In genomic region chr14:54353694-54354093, GRCh38 we compare ENCODE assay signal across 19 cellular contexts.
"Had no signal": no experiment of that assay in that cellular context is flagged by ENCODE, and none has a peak within 500 bp of the region (broad histone marks: within the 10 kb centered on the region; RNA-seq: fewer than 3 reads in every experiment).

No MANE protein-coding gene starts in this region.

- H3K27ac ChIP-seq: cardiac muscle cell, esophagus squamous epithelium, lower lobe of right lung, psoas muscle, thoracic aorta, upper lobe of right lung had no signal

- H3K36me3 Mint-ChIP-seq: activated CD4-positive, alpha-beta memory T cell treated with anti-CD3 and anti-CD28 coated beads for 36 hours; activated naive CD8-positive, alpha-beta T cell treated with anti-CD3 and anti-CD28 coated beads for 36 hours; stimulated activated memory B cell treated with anti-CD40 and anti-IgM and Interleukin-4, amounts not matched to agents 10 μg/mL and 1 μg/mL and 100 μg/mL, for 72 hours had no signal

- H3K27ac Mint-ChIP-seq: activated CD4-positive, alpha-beta memory T cell treated with anti-CD3 and anti-CD28 coated beads for 36 hours; activated naive CD8-positive, alpha-beta T cell treated with anti-CD3 and anti-CD28 coated beads for 36 hours; stimulated activated memory B cell treated with anti-CD40 and anti-IgM and Interleukin-4, amounts not matched to agents 10 μg/mL and 1 μg/mL and 100 μg/mL, for 72 hours; WTC11 had no signal

- H3K4me3 ChIP-seq: cardiac muscle cell, esophagus squamous epithelium, lower lobe of right lung, psoas muscle, thoracic aorta, upper lobe of right lung had no signal

- H3K4me1 Mint-ChIP-seq: activated naive CD8-positive, alpha-beta T cell treated with anti-CD3 and anti-CD28 coated beads for 36 hours; stimulated activated memory B cell treated with anti-CD40 and anti-IgM and Interleukin-4, amounts not matched to agents 10 μg/mL and 1 μg/mL and 100 μg/mL, for 72 hours had no signal

- H3K27me3 ChIP-seq: cardiac muscle cell, upper lobe of right lung had no signal

- DNase-seq: activated CD4-positive, alpha-beta memory T cell treated with anti-CD3 and anti-CD28 coated beads for 36 hours; activated CD4-positive, alpha-beta T cell treated with anti-CD3 and anti-CD28 coated beads for 4 hours; activated naive CD4-positive, alpha-beta T cell; activated naive CD8-positive, alpha-beta T cell treated with anti-CD3 and anti-CD28 coated beads for 36 hours; activated T-cell treated with anti-CD3 and anti-CD28 coated beads for 4 hours; amygdala; dermis blood vessel endothelial cell; effector memory CD4-positive, alpha-beta T cell; esophagus squamous epithelium; lower lobe of right lung; midbrain; psoas muscle; right cardiac atrium; stimulated activated CD4-positive, alpha-beta T cell treated with anti-CD3 and anti-CD28 coated beads, Interleukin-4, amount 100 ng/mL, for 24 hours; upper lobe of right lung had no signal

- ATAC-seq: lower lobe of right lung; psoas muscle; right cardiac atrium; stimulated activated memory B cell treated with anti-CD40 and anti-IgM and Interleukin-4, amounts not matched to agents 10 μg/mL and 1 μg/mL and 100 μg/mL, for 72 hours; upper lobe of right lung; WTC11 had no signal

- H3K9me3 ChIP-seq: esophagus squamous epithelium, lower lobe of right lung, psoas muscle, thoracic aorta, upper lobe of right lung had no signal

- H3K4me3 Mint-ChIP-seq: activated CD4-positive, alpha-beta memory T cell treated with anti-CD3 and anti-CD28 coated beads for 36 hours; activated naive CD8-positive, alpha-beta T cell treated with anti-CD3 and anti-CD28 coated beads for 36 hours; stimulated activated memory B cell treated with anti-CD40 and anti-IgM and Interleukin-4, amounts not matched to agents 10 μg/mL and 1 μg/mL and 100 μg/mL, for 72 hours; WTC11 had no signal

- H3K36me3 ChIP-seq: cardiac muscle cell, esophagus squamous epithelium, lower lobe of right lung, thoracic aorta, upper lobe of right lung had no signal

- H3K4me1 ChIP-seq: lower lobe of right lung had no signal

- H3K9me3 Mint-ChIP-seq: activated naive CD8-positive, alpha-beta T cell treated with anti-CD3 and anti-CD28 coated beads for 36 hours had no signal
